8 cellular contexts compared by ENCODE assay signal in genomic region chr12:1661553-1662335, GRCh38. TPM values are rescaled to one million over a fixed set of nuclear protein-coding genes. Genes with fewer than 3 reads are reported as not detected.
DNase-seq lines count a peak whose midpoint lies in the region; ATAC-seq and TF ChIP-seq lines count a peak whose summit lies in the region.

No MANE protein-coding gene starts in this region.

- no peak for TF ChIP-seq CTCF in CD8-positive, alpha-beta T cell (IDR thresholded peaks at IDR 0.05)
- no peak for TF ChIP-seq CTCF in fibroblast of the aortic adventitia (IDR thresholded peaks at IDR 0.05; ENCODE audit: insufficient read depth, low read length)
- TF ChIP-seq CTCF in nephron (IDR thresholded peaks at IDR 0.05; ENCODE audit: unreplicated experiment in 3 of 3), result no peak

- H3K36me3 Mint-ChIP-seq in CD8-positive, alpha-beta T cell, result no peaks in the 10 kb centered on the region
- H3K36me3 Mint-ChIP-seq in activated T-helper 2 cell treated with anti-CD3 and anti-CD28 coated beads, Interferon-gamma antibody, Interleukin-2, Interleukin-4, amounts not matched to agents 10 μg/mL and 5 μg/mL and 100 μg/mL, durations not matched to agents 14 hours and 24 hours and 36 hours (ENCODE audit: low read depth), result no peaks in the 10 kb centered on the region
- no peaks in the 10 kb centered on the region for H3K36me3 Mint-ChIP-seq in nephron (ENCODE audit: low read depth)

- POLR2A ChIA-PET in CD8-positive, alpha-beta T cell (lab: Charles Lee), result interaction anchor here (0.7 to 1.7 kb wide), 10 partner anchors 8 to 712 kb away, joined by 3 to 22 read pairs (median 4); partner anchors contain the start of genes ADIPOR2 and RAD52

- H3K9me3 ChIP-seq in CD8-positive, alpha-beta T cell (ENCODE audit: low read length), result no peaks in the 10 kb centered on the region
- H3K9me3 ChIP-seq in KOPT-K1 (ENCODE audit: insufficient read depth, low read length, poor library complexity, severe bottlenecking), result no peaks in the 10 kb centered on the region

- peak overlapping the region; percentile 78 for H3K4me3 Mint-ChIP-seq in CD8-positive, alpha-beta T cell
- peak overlapping the region; percentile 81 for H3K4me3 Mint-ChIP-seq in activated T-helper 2 cell treated with anti-CD3 and anti-CD28 coated beads, Interferon-gamma antibody, Interleukin-2, Interleukin-4, amounts not matched to agents 10 μg/mL and 5 μg/mL and 100 μg/mL, durations not matched to agents 14 hours and 24 hours and 36 hours (ENCODE audit: low read depth)
- peak overlapping the region; percentile 82 to 86 (median 85) for H3K4me3 Mint-ChIP-seq in nephron

- no peak overlapping the region for H3K27ac ChIP-seq in CD8-positive, alpha-beta T cell (ENCODE audit: low read depth, low read length)
- peak overlapping the region; percentile 69 for H3K27ac ChIP-seq in KOPT-K1 (ENCODE audit: low read depth, low read length, poor library complexity, severe bottlenecking)

- peaks cover 43% of the 10 kb centered on the region for H3K4me1 Mint-ChIP-seq in CD8-positive, alpha-beta T cell (ENCODE audit: low read depth)
- peaks cover 30% of the 10 kb centered on the region for H3K4me1 Mint-ChIP-seq in activated T-helper 2 cell treated with anti-CD3 and anti-CD28 coated beads, Interferon-gamma antibody, Interleukin-2, Interleukin-4, amounts not matched to agents 10 μg/mL and 5 μg/mL and 100 μg/mL, durations not matched to agents 14 hours and 24 hours and 36 hours (ENCODE audit: low read depth)
- H3K4me1 Mint-ChIP-seq in nephron, result peaks cover 10% of the 10 kb centered on the region

- H3K27ac Mint-ChIP-seq in CD8-positive, alpha-beta T cell, result peak overlapping the region; percentile 74
- H3K27ac Mint-ChIP-seq in activated T-helper 2 cell treated with anti-CD3 and anti-CD28 coated beads, Interferon-gamma antibody, Interleukin-2, Interleukin-4, amounts not matched to agents 10 μg/mL and 5 μg/mL and 100 μg/mL, durations not matched to agents 14 hours and 24 hours and 36 hours, result peak overlapping the region; percentile 78
- H3K27ac Mint-ChIP-seq in nephron, result peak overlapping the region in 2 of 3 experiments; percentile 65 to 71

- H3K36me3 ChIP-seq in CD8-positive, alpha-beta T cell (ENCODE audit: insufficient read depth, low read length), result no peaks in the 10 kb centered on the region
- no peaks in the 10 kb centered on the region for H3K36me3 ChIP-seq in KOPT-K1 (ENCODE audit: insufficient read depth, low read length)

- peak overlapping the region; percentile 50 for H3K4me3 ChIP-seq in CD8-positive, alpha-beta T cell (ENCODE audit: low read depth, low read length)
- peak overlapping the region; percentile 63 for H3K4me3 ChIP-seq in fibroblast of the aortic adventitia (ENCODE audit: low read depth, low read length)

- peak; percentile 63 to 87 (median 77) for DNase-seq in CD8-positive, alpha-beta T cell
- DNase-seq in RPMI7951 (ENCODE audit: low read depth) (peak; percentile 88), fibroblast of the aortic adventitia (ENCODE audit: low read depth) (peak; percentile 56)
- DNase-seq in activated T-helper 2 cell treated with anti-CD3 and anti-CD28 coated beads, Interferon-gamma antibody, Interleukin-2, Interleukin-4, amounts not matched to agents 10 μg/mL and 5 μg/mL and 100 μg/mL, durations not matched to agents 14 hours and 24 hours and 36 hours (ENCODE audit: low spot score), result peak; percentile 86
- peak; percentile 79 to 87 (median 82) for DNase-seq in stimulated activated naive CD4-positive, alpha-beta T cell (lab: John Stamatoyannopoulos, UW)

- H3K27me3 Mint-ChIP-seq in CD8-positive, alpha-beta T cell (ENCODE audit: low read depth), result no peaks in the 10 kb centered on the region
- peaks cover 1% of the 10 kb centered on the region for H3K27me3 Mint-ChIP-seq in activated T-helper 2 cell treated with anti-CD3 and anti-CD28 coated beads, Interferon-gamma antibody, Interleukin-2, Interleukin-4, amounts not matched to agents 10 μg/mL and 5 μg/mL and 100 μg/mL, durations not matched to agents 14 hours and 24 hours and 36 hours (ENCODE audit: low read depth)
- H3K27me3 Mint-ChIP-seq in nephron (ENCODE audit: low read depth), result peaks cover 17% of the 10 kb centered on the region

- peaks cover 17% of the 10 kb centered on the region for H3K4me1 ChIP-seq in CD8-positive, alpha-beta T cell (ENCODE audit: insufficient read depth, low read length)

- peak; percentile 74 for ATAC-seq in CD8-positive, alpha-beta T cell
- ATAC-seq in GM21367 (IDR thresholded peaks at IDR 0.05; ENCODE audit: unreplicated experiment), result peak; percentile 68

- H3K9me3 Mint-ChIP-seq in CD8-positive, alpha-beta T cell, result no peaks in the 10 kb centered on the region
- H3K9me3 Mint-ChIP-seq in activated T-helper 2 cell treated with anti-CD3 and anti-CD28 coated beads, Interferon-gamma antibody, Interleukin-2, Interleukin-4, amounts not matched to agents 10 μg/mL and 5 μg/mL and 100 μg/mL, durations not matched to agents 14 hours and 24 hours and 36 hours, result no peaks in the 10 kb centered on the region
- H3K9me3 Mint-ChIP-seq in nephron, result no peaks in the 10 kb centered on the region

- H3K27me3 ChIP-seq in CD8-positive, alpha-beta T cell (ENCODE audit: insufficient read depth, low read length), result no peaks in the 10 kb centered on the region

- intact Hi-C loops in CD8-positive, alpha-beta T cell (cut with DNase I, micrococcal nuclease), result loop anchor here (1.0 to 5.0 kb wide), 3 partner anchors 29 to 341 kb away; partner anchors contain the start of genes ADIPOR2 (in 1 of the 2) and DCP1B (in 1 of the 2)
- intact Hi-C loops in activated T-helper 2 cell treated with anti-CD3 and anti-CD28 coated beads, Interferon-gamma antibody, Interleukin-2, Interleukin-4, amounts not matched to agents 10 μg/mL and 5 μg/mL and 100 μg/mL, durations not matched to agents 14 hours and 24 hours and 36 hours (cut with micrococcal nuclease), result loop anchor here (1.0 to 2.0 kb wide), 2 partner anchors 29 to 343 kb away; partner anchors contain the start of gene DCP1B

- CTCF ChIA-PET in CD8-positive, alpha-beta T cell (lab: Charles Lee), result interaction anchor here (0.9 to 16.3 kb wide), 4 partner anchors 9 to 277 kb away, joined by 4 to 136 read pairs (median 34); no protein-coding TSS in a partner anchor

RNA-seq across cellular contexts. Expression of gene ADIPOR2, which starts 29.1 kb away (rescaled TPM):
- total RNA-seq in CD8-positive, alpha-beta T cell, result 10 to 100 TPM; 19.4 to 22.5 TPM
- 20.7 and 23.8 TPM in 2 replicates for total RNA-seq in RPMI7951 (2014; rRNA removed; shearing (Covaris generic))
- 69.2 and 81.0 TPM in 2 replicates for total RNA-seq in activated T-helper 2 cell treated with anti-CD3 and anti-CD28 coated beads, Interferon-gamma antibody, Interleukin-2, Interleukin-4, amounts not matched to agents 10 μg/mL and 5 μg/mL and 100 μg/mL, durations not matched to agents 14 hours and 24 hours and 36 hours
- total RNA-seq in fibroblast of the aortic adventitia (ENCODE audit: low replicate concordance), result 12.4 and 26.0 TPM in 2 replicates

RNA-seq across cellular contexts. Expression of gene WNT5B, which starts 32.7 kb away (rescaled TPM):
- total RNA-seq in CD8-positive, alpha-beta T cell, result not detected
- total RNA-seq in RPMI7951 (2014; rRNA removed; shearing (Covaris generic)), result 42.9 and 57.9 TPM in 2 replicates
- 0.76 and 0.82 TPM in 2 replicates for total RNA-seq in activated T-helper 2 cell treated with anti-CD3 and anti-CD28 coated beads, Interferon-gamma antibody, Interleukin-2, Interleukin-4, amounts not matched to agents 10 μg/mL and 5 μg/mL and 100 μg/mL, durations not matched to agents 14 hours and 24 hours and 36 hours
- 3.1 and 16.6 TPM in 2 replicates for total RNA-seq in fibroblast of the aortic adventitia (ENCODE audit: low replicate concordance)
